Comparison of ENCODE assay signal across 8 cellular contexts in the genomic region with DNA sequence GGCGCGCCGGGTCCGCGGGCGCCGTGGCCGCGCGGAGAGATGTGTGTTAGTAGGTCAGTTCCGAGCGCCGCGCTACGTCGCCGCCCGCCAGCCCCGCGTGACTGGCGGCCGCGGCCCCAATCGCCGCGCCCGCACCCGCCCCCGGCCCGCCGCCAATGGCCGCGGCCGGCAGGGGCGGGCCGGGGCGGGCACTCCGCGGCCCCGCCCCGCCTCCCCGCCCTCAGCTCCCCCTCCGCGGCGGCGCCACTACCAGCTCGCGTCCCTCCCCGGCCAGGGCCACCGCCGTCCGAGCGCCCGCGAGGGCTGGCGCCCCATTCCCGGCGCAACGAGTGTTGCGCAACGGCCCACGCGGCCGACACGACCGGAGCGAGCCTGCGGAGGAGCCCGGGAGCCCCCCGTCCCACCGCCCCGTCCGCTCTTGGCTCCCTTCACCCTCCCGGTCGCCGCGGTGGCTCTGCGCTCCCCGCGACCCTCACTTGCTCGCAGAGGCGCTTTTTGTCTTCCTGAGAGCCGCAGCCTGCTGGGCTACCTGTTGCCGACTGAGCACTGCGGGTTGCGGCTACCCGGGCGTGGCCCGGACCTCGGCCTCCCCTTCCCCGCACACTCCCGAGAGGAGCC. TPM values are rescaled to one million over a fixed set of nuclear protein-coding genes. Genes with fewer than 3 reads are reported as not detected.
DNase-seq lines count a peak whose midpoint lies in the region; ATAC-seq and FAIRE-seq lines count a peak whose summit lies in the region.

A gene with protein sequence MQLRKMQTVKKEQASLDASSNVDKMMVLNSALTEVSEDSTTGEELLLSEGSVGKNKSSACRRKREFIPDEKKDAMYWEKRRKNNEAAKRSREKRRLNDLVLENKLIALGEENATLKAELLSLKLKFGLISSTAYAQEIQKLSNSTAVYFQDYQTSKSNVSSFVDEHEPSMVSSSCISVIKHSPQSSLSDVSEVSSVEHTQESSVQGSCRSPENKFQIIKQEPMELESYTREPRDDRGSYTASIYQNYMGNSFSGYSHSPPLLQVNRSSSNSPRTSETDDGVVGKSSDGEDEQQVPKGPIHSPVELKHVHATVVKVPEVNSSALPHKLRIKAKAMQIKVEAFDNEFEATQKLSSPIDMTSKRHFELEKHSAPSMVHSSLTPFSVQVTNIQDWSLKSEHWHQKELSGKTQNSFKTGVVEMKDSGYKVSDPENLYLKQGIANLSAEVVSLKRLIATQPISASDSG (minus strand): TSS at position 48 of the 618 bp plus-strand sequence. CDS start 13,098 bp downstream, outside the sequence.

- peak; percentile 63 for DNase-seq in COR-L47 (lab: John Stamatoyannopoulos, UW)
- peak; percentile 71 for DNase-seq in RCC 7860 (ENCODE audit: low spot score)
- DNase-seq in activated T-helper 1 cell treated with anti-CD3 and anti-CD28 coated beads, Interleukin-2, amount 50 U/mL, for 16 hours (ENCODE audit: low read depth in 1 of 2, low spot score in 1 of 2), result peak; percentile 22 to 60
- peak; percentile 92 for DNase-seq in fibroblast of gingiva (ENCODE audit: low read depth)
- peak; percentile 61 for DNase-seq in naive B cell
- peak; percentile 64 for DNase-seq in stimulated activated naive B cell treated with anti-CD40 and anti-IgM and Interleukin-4, amounts not matched to agents 10 μg/mL and 1 μg/mL and 100 μg/mL, for 72 hours

- H3K27me3 Mint-ChIP-seq in naive B cell, result peaks cover 35 to 57% (median 42%) of the 10 kb centered on the region in 3 donors
- no peaks in the 10 kb centered on the region for H3K27me3 Mint-ChIP-seq in stimulated activated naive B cell treated with anti-CD40 and anti-IgM and Interleukin-4, amounts not matched to agents 10 μg/mL and 1 μg/mL and 100 μg/mL, for 72 hours

- H3K36me3 ChIP-seq in HUES48 (ENCODE audit: control insufficient read depth, insufficient read depth, low read length), result no peaks in the 10 kb centered on the region

- no peak for FAIRE-seq in RCC 7860 (lab: Jason Lieb, UNC)

- peak within 1 kb of the TSS; percentile 47 for H3K27ac ChIP-seq in HUES48 (ENCODE audit: low read depth, low read length)

- no peaks in the 10 kb centered on the region for H3K9me3 Mint-ChIP-seq in naive B cell
- no peaks in the 10 kb centered on the region for H3K9me3 Mint-ChIP-seq in stimulated activated naive B cell treated with anti-CD40 and anti-IgM and Interleukin-4, amounts not matched to agents 10 μg/mL and 1 μg/mL and 100 μg/mL, for 72 hours

- H3K4me3 ChIP-seq in HUES48 (ENCODE audit: low read depth, low read length), result peak within 1 kb of the TSS; percentile 83

- H3K27me3 ChIP-seq in HUES48 (ENCODE audit: control insufficient read depth, insufficient read depth, low read length), result peaks cover 59% of the 10 kb centered on the region

- H3K4me1 Mint-ChIP-seq in naive B cell, result peaks cover 37 to 41% (median 41%) of the 10 kb centered on the region in 3 donors
- peaks cover 46 to 63% of the 10 kb centered on the region in 2 donors for H3K4me1 Mint-ChIP-seq in stimulated activated naive B cell treated with anti-CD40 and anti-IgM and Interleukin-4, amounts not matched to agents 10 μg/mL and 1 μg/mL and 100 μg/mL, for 72 hours

- H3K4me1 ChIP-seq in HUES48 (ENCODE audit: control insufficient read depth, insufficient read depth, low read length), result peaks cover 22% of the 10 kb centered on the region

- H3K36me3 Mint-ChIP-seq in naive B cell, result no peaks in the 10 kb centered on the region
- peaks cover 27 to 44% of the 10 kb centered on the region in 2 donors for H3K36me3 Mint-ChIP-seq in stimulated activated naive B cell treated with anti-CD40 and anti-IgM and Interleukin-4, amounts not matched to agents 10 μg/mL and 1 μg/mL and 100 μg/mL, for 72 hours

- peak within 1 kb of the TSS; percentile 87 to 97 (median 92) for H3K27ac Mint-ChIP-seq in naive B cell
- H3K27ac Mint-ChIP-seq in stimulated activated naive B cell treated with anti-CD40 and anti-IgM and Interleukin-4, amounts not matched to agents 10 μg/mL and 1 μg/mL and 100 μg/mL, for 72 hours, result peak within 1 kb of the TSS; percentile 98

- peak; percentile 77 for ATAC-seq in GM21381 (IDR thresholded peaks at IDR 0.05; ENCODE audit: unreplicated experiment)
- ATAC-seq in naive B cell (ENCODE audit: low read depth in 2 of 2), result peak; percentile 77 to 82
- peak; percentile 71 to 77 for ATAC-seq in stimulated activated naive B cell treated with anti-CD40 and anti-IgM and Interleukin-4, amounts not matched to agents 10 μg/mL and 1 μg/mL and 100 μg/mL, for 72 hours (replicated peaks)

- H3K9me3 ChIP-seq in HUES48 (ENCODE audit: control insufficient read depth, insufficient read depth, low read length), result no peaks in the 10 kb centered on the region

- H3K4me3 Mint-ChIP-seq in naive B cell, result peak within 1 kb of the TSS; percentile 93 to 98 (median 96)
- H3K4me3 Mint-ChIP-seq in stimulated activated naive B cell treated with anti-CD40 and anti-IgM and Interleukin-4, amounts not matched to agents 10 μg/mL and 1 μg/mL and 100 μg/mL, for 72 hours, result peak within 1 kb of the TSS; percentile 100

- H3K9ac ChIP-seq in HUES48 (ENCODE audit: low read depth, low read length), result no peak within 1 kb of the TSS

RNA-seq across cellular contexts. Expression of the gene that starts here (rescaled TPM):
- polyA plus RNA-seq in naive B cell (ENCODE audit: low read depth in 6 of 6), result 1 to 10 TPM in 5 of 6 donors, under 1 TPM in 1; 0.91 to 4.4 (median 2.2) TPM

Comparison
In these comparisons a context has a peak if more than half of its experiments do, and no peak if none do; other contexts are left out.
1. Peak in every context shown above with its lines: DNase-seq, ATAC-seq, H3K4me3 ChIP-seq and H3K27ac ChIP-seq.
2. DNase-seq: peak in every context shown above with its lines; median percentile 92 in fibroblast of gingiva; 71 in RCC 7860; 64 in stimulated activated naive B cell treated with anti-CD40 and anti-IgM and Interleukin-4, amounts not matched to agents 10 μg/mL and 1 μg/mL and 100 μg/mL, for 72 hours; 63 in COR-L47; 61 in naive B cell; 41 in activated T-helper 1 cell treated with anti-CD3 and anti-CD28 coated beads, Interleukin-2, amount 50 U/mL, for 16 hours.